23 cellular contexts compared by ENCODE assay signal in genomic region chr12:118107694-118108093, GRCh38.
"Had no signal": no experiment of that assay in that cellular context is flagged by ENCODE, and none has a peak within 500 bp of the region (broad histone marks: within the 10 kb centered on the region; RNA-seq: fewer than 3 reads in every experiment).

No MANE protein-coding gene starts in this region.

- H3K4me3 ChIP-seq: MG63, SJSA1, SK-N-MC had no signal

- H3K9me3 ChIP-seq: MG63, SJSA1 had no signal

- DNase-seq: KBM-7, NCI-H1092, NCI-H1105 treated with DMSO at 0.1 percent for 48 hours, NCI-H1436, NCI-H187, NCI-H2029, NCI-H2081 treated with DMSO at 0.1 percent for 48 hours, NCI-H2171, NCI-H226, NCI-H446, NCI-H510A, NCI-H524 treated with DMSO at 0.1 percent for 48 hours, NCI-H69, NCI-H774, Right ventricle myocardium superior, RPMI8226, SIG-M5 had no signal

- H3K4me1 ChIP-seq: SJSA1 had no signal

- FAIRE-seq: HTR-8/SVneo, RCC 7860 had no signal

- H3K36me3 ChIP-seq: MG63, SJSA1 had no signal

- H3K27me3 ChIP-seq: MG63, SJSA1 had no signal

- H3K27ac ChIP-seq: HL-60, SJSA1, SK-N-MC had no signal
